1 cellular context compared by ENCODE assay signal in genomic region chr7:66227808-66228207, GRCh38.
TF ChIP-seq lines count a peak whose summit lies in the region.

No MANE protein-coding gene starts in this region.

TF ChIP-seq in SK-N-SH, 30 proteins besides CTCF, POLR2A, EP300 and RAD21 (continued from another document):
- no peak for TF ChIP-seq PBX3 (IDR thresholded peaks at IDR 0.05)
- no peak for TF ChIP-seq NRF1 (IDR thresholded peaks at IDR 0.05; ENCODE audit: low read depth, low read length)
- TF ChIP-seq SMC3 (IDR thresholded peaks at IDR 0.05; ENCODE audit: low read depth, low read length), result no peak
- no peak for TF ChIP-seq FOSL2 (IDR thresholded peaks at IDR 0.05; ENCODE audit: borderline replicate concordance, low read depth)
- TF ChIP-seq MEF2A (IDR thresholded peaks at IDR 0.05; ENCODE audit: borderline replicate concordance, low read depth), result no peak
- TF ChIP-seq USF2 (IDR thresholded peaks at IDR 0.05; ENCODE audit: borderline replicate concordance, low read depth, low read length), result no peak
- TF ChIP-seq JUND (IDR thresholded peaks at IDR 0.05), result no peak
- no peak for TF ChIP-seq GATA2 (CRISPR knock-in tag; IDR thresholded peaks at IDR 0.05)
- TF ChIP-seq ZBTB33 (IDR thresholded peaks at IDR 0.05; ENCODE audit: borderline replicate concordance, low read depth), result no peak
